31 cellular contexts compared by ENCODE assay signal in the genomic region with DNA sequence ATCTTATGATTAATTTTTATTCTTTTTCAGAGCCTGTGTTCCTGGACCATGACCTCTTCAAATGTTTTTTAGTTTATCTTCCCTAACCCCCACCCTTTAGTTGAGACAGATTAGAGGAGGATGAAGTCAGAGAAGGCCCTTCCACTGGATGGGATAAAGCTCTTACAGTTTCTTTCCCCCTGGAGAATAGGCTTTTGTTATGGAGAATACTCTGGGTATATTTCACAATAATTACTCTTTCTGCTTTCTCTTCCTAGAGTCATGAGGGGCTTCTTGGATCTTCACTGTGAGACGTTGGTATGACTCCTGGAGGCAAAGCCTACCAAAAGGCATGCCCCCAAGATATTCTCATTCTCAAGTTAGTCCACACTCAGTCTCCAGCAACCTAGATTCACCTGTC.
"Had no signal": no experiment of that assay in that cellular context is flagged by ENCODE, and none has a peak within 500 bp of the region (broad histone marks: within the 10 kb centered on the region; RNA-seq: fewer than 3 reads in every experiment).

No MANE protein-coding gene starts in this region.

- H3K27ac ChIP-seq: neutrophil, pancreas, psoas muscle, right lobe of liver, skin epidermis, spleen, stomach, suprapubic skin, testis, tibial artery, transverse colon, upper lobe of right lung, uterus had no signal

- H3K27me3 Mint-ChIP-seq: naive thymus-derived CD8-positive, alpha-beta T cell; stimulated activated naive CD8-positive, alpha-beta T cell treated with anti-CD3 and anti-CD28 coated beads, Interleukin-15, Interleukin-2, amounts not matched to agents 100 ng/mL and 50 ng/mL, for 24 hours; type B pancreatic cell had no signal

- FAIRE-seq: pancreas had no signal

- ATAC-seq: naive thymus-derived CD8-positive, alpha-beta T cell; natural killer cell treated with Interleukin-12 subunit alpha and Interleukin-12 subunit beta and Interleukin-15 and Interleukin-18, amount 100 ng/mL, for 72 hours; pancreas; psoas muscle; right lobe of liver; stimulated activated effector memory CD8-positive, alpha-beta T cell treated with anti-CD3 and anti-CD28 coated beads, Interleukin-12 subunit alpha, Interleukin-12 subunit beta, amount 100 ng/mL, for 72 hours; stimulated activated naive B cell treated with anti-CD40 and anti-IgM and Interleukin-4, amounts not matched to agents 10 μg/mL and 1 μg/mL and 100 μg/mL, for 72 hours; upper lobe of right lung had no signal

- H3K36me3 Mint-ChIP-seq: naive B cell; naive thymus-derived CD8-positive, alpha-beta T cell; natural killer cell treated with Interleukin-12 subunit alpha and Interleukin-12 subunit beta and Interleukin-15 and Interleukin-18, amount 100 ng/mL, for 72 hours; stimulated activated effector memory CD8-positive, alpha-beta T cell treated with anti-CD3 and anti-CD28 coated beads, Interleukin-12 subunit alpha, Interleukin-12 subunit beta, amount 100 ng/mL, for 72 hours; stimulated activated naive B cell treated with anti-CD40 and anti-IgM and Interleukin-4, amounts not matched to agents 10 μg/mL and 1 μg/mL and 100 μg/mL, for 72 hours; type B pancreatic cell had no signal

- H3K9me3 ChIP-seq: neutrophil, pancreas, right lobe of liver, stomach, suprapubic skin, testis, upper lobe of right lung, uterus had no signal

- H3K4me1 Mint-ChIP-seq: naive B cell; naive thymus-derived CD8-positive, alpha-beta T cell; stimulated activated effector memory CD8-positive, alpha-beta T cell treated with anti-CD3 and anti-CD28 coated beads, Interleukin-12 subunit alpha, Interleukin-12 subunit beta, amount 100 ng/mL, for 72 hours had no signal

- H3K4me3 ChIP-seq: pancreas, psoas muscle, right lobe of liver, skin epidermis, smooth muscle cell, spleen, stomach, suprapubic skin, testis, tibial artery, transverse colon, upper lobe of right lung, uterus had no signal

- H3K9me3 Mint-ChIP-seq: type B pancreatic cell had no signal

- DNase-seq: naive B cell; naive thymus-derived CD8-positive, alpha-beta T cell; nephron progenitor cell; nucleus accumbens; pancreas; psoas muscle; right cardiac atrium; right lobe of liver; spleen; stimulated activated CD4-positive, alpha-beta T cell treated with anti-CD3 and anti-CD28 coated beads, Interleukin-12 subunit alpha, Interleukin-12 subunit beta, amount 100 ng/mL, for 4 hours; stimulated activated CD4-positive, alpha-beta T cell treated with anti-CD3 and anti-CD28 coated beads, Interleukin-2, amount 100 ng/mL, for 24 hours; stimulated activated CD4-positive, alpha-beta T cell treated with anti-CD3 and anti-CD28 coated beads, Interleukin-2, amount 100 ng/mL, for 48 hours; stimulated activated CD4-positive, alpha-beta T cell treated with anti-CD3 and anti-CD28 coated beads, Interleukin-4, amount 100 ng/mL, for 24 hours; stimulated activated naive B cell treated with anti-CD40 and anti-IgM and Interleukin-4, amounts not matched to agents 10 μg/mL and 1 μg/mL and 100 μg/mL, for 72 hours; stimulated activated naive CD4-positive, alpha-beta T cell treated with Interleukin-2 at 50 U/mL for 16 hours; stomach; substantia nigra; testis; tibial artery; transverse colon; upper lobe of right lung; uterus had no signal

- H3K27me3 ChIP-seq: neutrophil, pancreas, right lobe of liver, spleen, stomach, suprapubic skin, testis, tibial artery, upper lobe of right lung, uterus had no signal

- H3K4me2 ChIP-seq: smooth muscle cell had no signal

- H3K36me3 ChIP-seq: neutrophil, pancreas, right lobe of liver, spleen, stomach, suprapubic skin, tibial artery, transverse colon, upper lobe of right lung, uterus had no signal

- H3K27ac Mint-ChIP-seq: naive B cell; naive thymus-derived CD8-positive, alpha-beta T cell; natural killer cell treated with Interleukin-12 subunit alpha and Interleukin-12 subunit beta and Interleukin-15 and Interleukin-18, amount 100 ng/mL, for 72 hours; nephron progenitor cell; stimulated activated effector memory CD8-positive, alpha-beta T cell treated with anti-CD3 and anti-CD28 coated beads, Interleukin-12 subunit alpha, Interleukin-12 subunit beta, amount 100 ng/mL, for 72 hours; stimulated activated naive B cell treated with anti-CD40 and anti-IgM and Interleukin-4, amounts not matched to agents 10 μg/mL and 1 μg/mL and 100 μg/mL, for 72 hours; stimulated activated naive CD8-positive, alpha-beta T cell treated with anti-CD3 and anti-CD28 coated beads, Interleukin-15, Interleukin-2, amounts not matched to agents 100 ng/mL and 50 ng/mL, for 24 hours had no signal

- H3K4me3 Mint-ChIP-seq: naive B cell; naive thymus-derived CD8-positive, alpha-beta T cell; natural killer cell treated with Interleukin-12 subunit alpha and Interleukin-12 subunit beta and Interleukin-15 and Interleukin-18, amount 100 ng/mL, for 72 hours; nephron progenitor cell; neural crest cell; stimulated activated effector memory CD8-positive, alpha-beta T cell treated with anti-CD3 and anti-CD28 coated beads, Interleukin-12 subunit alpha, Interleukin-12 subunit beta, amount 100 ng/mL, for 72 hours; stimulated activated naive B cell treated with anti-CD40 and anti-IgM and Interleukin-4, amounts not matched to agents 10 μg/mL and 1 μg/mL and 100 μg/mL, for 72 hours; stimulated activated naive CD8-positive, alpha-beta T cell treated with anti-CD3 and anti-CD28 coated beads, Interleukin-15, Interleukin-2, amounts not matched to agents 100 ng/mL and 50 ng/mL, for 24 hours; type B pancreatic cell had no signal

- H3K4me1 ChIP-seq: pancreas, suprapubic skin, testis, upper lobe of right lung, uterus had no signal
